34 cellular contexts compared by ENCODE assay signal in genomic region chr7:64854969-64855368, GRCh38.
"Had no signal": no experiment of that assay in that cellular context is flagged by ENCODE, and none has a peak within 500 bp of the region (broad histone marks: within the 10 kb centered on the region; RNA-seq: fewer than 3 reads in every experiment).

No MANE protein-coding gene starts in this region.

- H3K27me3 ChIP-seq: MG63 had no signal

- H3K36me3 ChIP-seq: MG63 had no signal

- H3K27ac ChIP-seq: KMS-11 had no signal

- DNase-seq: Karpas-422, Kasumi-1, MG63, MM.1S, MV-4-11, NCI-H1048, NCI-H1092, NCI-H1092 treated with DMSO at 0.1 percent for 48 hours, NCI-H1105, NCI-H1105 treated with DMSO at 0.1 percent for 48 hours, NCI-H1417, NCI-H1417 treated with DMSO at 0.1 percent for 48 hours, NCI-H1436, NCI-H1436 treated with DMSO at 0.1 percent for 48 hours, NCI-H146, NCI-H1694, NCI-H1694 treated with DMSO at 0.1 percent for 48 hours, NCI-H187, NCI-H187 treated with DMSO at 0.1 percent for 48 hours, NCI-H1930, NCI-H2029, NCI-H2029 treated with DMSO at 0.1 percent for 48 hours, NCI-H2081, NCI-H2081 treated with DMSO at 0.1 percent for 48 hours, NCI-H2107, NCI-H2171, NCI-H2171 treated with DMSO at 0.1 percent for 48 hours, NCI-H2227 treated with DMSO at 0.1 percent for 48 hours, NCI-H226, NCI-H345, NCI-H446, NCI-H446 treated with DMSO at 0.1 percent for 48 hours, NCI-H510A had no signal

- H3K9ac ChIP-seq: KMS-11 had no signal

- H3K4me2 ChIP-seq: KMS-11 had no signal

- H3K4me3 ChIP-seq: MG63 had no signal

- H3K9me3 ChIP-seq: MG63 had no signal
